In genomic region chr5:57209316-57210040, GRCh38 we compare ENCODE assay signal across 10 cellular contexts. TPM values are rescaled to one million over a fixed set of nuclear protein-coding genes. Genes with fewer than 3 reads are reported as not detected.
DNase-seq lines count a peak whose midpoint lies in the region; ATAC-seq and TF ChIP-seq lines count a peak whose summit lies in the region.
"Had no signal": no experiment of that assay in that cellular context is flagged by ENCODE, and none has a peak within 500 bp of the region (broad histone marks: within the 10 kb centered on the region; RNA-seq: fewer than 3 reads in every experiment).

No MANE protein-coding gene starts in this region.

- H3K4me1 ChIP-seq in DND-41 (ENCODE audit: insufficient read depth, low read length) = peaks cover 3% of the 10 kb centered on the region; the same call in 1 of the 2 replicates

- H3K4me3 Mint-ChIP-seq in activated naive CD8-positive, alpha-beta T cell treated with anti-CD3 and anti-CD28 coated beads for 36 hours = no peak overlapping the region
- peak overlapping the region; percentile 6 for H3K4me3 Mint-ChIP-seq in memory B cell

- no peak overlapping the region for H3K9ac ChIP-seq in DND-41 (ENCODE audit: low read depth, low read length)

- TF ChIP-seq CTCF in DND-41 (IDR thresholded peaks at IDR 0.05; ENCODE audit: borderline replicate concordance, extremely low read depth, low read length, poor library complexity, severe bottlenecking) = no peak
- no peak for TF ChIP-seq CTCF in LNCaP clone FGC (IDR thresholded peaks at IDR 0.05; ENCODE audit: control insufficient read depth, extremely low read depth, insufficient read depth)

- no peak overlapping the region for H2AFZ ChIP-seq in DND-41 (ENCODE audit: low read depth, low read length)

- H3K27ac ChIP-seq in DND-41 (ENCODE audit: low read length) = no peak overlapping the region

- H3K36me3 Mint-ChIP-seq in activated naive CD8-positive, alpha-beta T cell treated with anti-CD3 and anti-CD28 coated beads for 36 hours = peaks cover 37% of the 10 kb centered on the region
- H3K36me3 Mint-ChIP-seq in memory B cell = peaks cover 6% of the 10 kb centered on the region

- peaks cover 66% of the 10 kb centered on the region for H3K4me1 Mint-ChIP-seq in activated naive CD8-positive, alpha-beta T cell treated with anti-CD3 and anti-CD28 coated beads for 36 hours
- H3K4me1 Mint-ChIP-seq in memory B cell = peaks cover 45% of the 10 kb centered on the region

- no peaks in the 10 kb centered on the region for H3K9me3 Mint-ChIP-seq in activated naive CD8-positive, alpha-beta T cell treated with anti-CD3 and anti-CD28 coated beads for 36 hours
- H3K9me3 Mint-ChIP-seq in memory B cell = no peaks in the 10 kb centered on the region

- H4K20me1 ChIP-seq in DND-41 (ENCODE audit: insufficient read depth, low read length) = peaks cover 88% of the 10 kb centered on the region

- peaks cover 100% of the 10 kb centered on the region for H3K79me2 ChIP-seq in DND-41 (ENCODE audit: insufficient read depth, low read length)

- H3K27me3 Mint-ChIP-seq in activated naive CD8-positive, alpha-beta T cell treated with anti-CD3 and anti-CD28 coated beads for 36 hours = no peaks in the 10 kb centered on the region
- H3K27me3 Mint-ChIP-seq in memory B cell = no peaks in the 10 kb centered on the region

- DNase-seq in DND-41 (no peak), LNCaP clone FGC (ENCODE audit: low read depth) (peak; percentile 54), memory B cell (ENCODE audit: low spot score in 2 of 2) (no peak)
- DNase-seq in activated naive CD8-positive, alpha-beta T cell treated with anti-CD3 and anti-CD28 coated beads for 36 hours = no peak
- DNase-seq in activated CD4-positive, CD25-positive, alpha-beta regulatory T cell treated with anti-CD3 and anti-CD28 coated beads, Interleukin-2, amount 50 U/mL, for 72 hours = no peak
- no peak for DNase-seq in stimulated activated CD4-positive, alpha-beta T cell treated with anti-CD3 and anti-CD28 coated beads, Interleukin-2, amount 100 ng/mL, for 24 hours
- no peak for DNase-seq in activated CD8-positive, alpha-beta memory T cell treated with anti-CD3 and anti-CD28 coated beads, Interleukin-2, amount 50 U/mL, for 48 hours
- DNase-seq: amygdala, heart left ventricle had no signal

- H3K9me3 ChIP-seq in DND-41 (ENCODE audit: insufficient read depth, low read length, severe bottlenecking) = no peaks in the 10 kb centered on the region
- H3K9me3 ChIP-seq: heart left ventricle had no signal

- no peak overlapping the region for H3K4me2 ChIP-seq in DND-41 (ENCODE audit: insufficient read depth, low read length)

- ATAC-seq in DND-41 (ENCODE audit: insufficient read depth, low read depth) (0 out of 3 replicates have a peak, but pooled peaks have one; percentile 39), memory B cell (ENCODE audit: low read depth) (peak; percentile 20), GM21423 (IDR thresholded peaks at IDR 0.05; ENCODE audit: unreplicated experiment) (no peak)
- ATAC-seq: heart left ventricle had no signal

- H3K4me3 ChIP-seq in DND-41 (ENCODE audit: low read depth in 1 of 2, low read length in 2 of 2) (no peak overlapping the region), LNCaP clone FGC (ENCODE audit: low read depth, low read length) (peak overlapping the region; percentile 29)
- H3K4me3 ChIP-seq: heart left ventricle had no signal

- H3K27me3 ChIP-seq in DND-41 (ENCODE audit: insufficient read depth, low read length, poor library complexity) = no peaks in the 10 kb centered on the region
- H3K27me3 ChIP-seq: heart left ventricle had no signal

- H3K27ac Mint-ChIP-seq in activated naive CD8-positive, alpha-beta T cell treated with anti-CD3 and anti-CD28 coated beads for 36 hours = peak overlapping the region; percentile 55
- peak overlapping the region; percentile 89 for H3K27ac Mint-ChIP-seq in memory B cell

- H3K36me3 ChIP-seq in DND-41 (ENCODE audit: insufficient read depth, low read length) = peaks cover 34% of the 10 kb centered on the region; the same call in 1 of the 2 replicates

RNA-seq across cellular contexts. Expression of gene GPBP1, which starts 35.6 kb away (rescaled TPM):
- 10 to 100 TPM; 82.2 to 84.6 TPM for total RNA-seq in activated naive CD8-positive, alpha-beta T cell treated with anti-CD3 and anti-CD28 coated beads for 36 hours
